21 cellular contexts compared by ENCODE assay signal in genomic region chr5:178465861-178466288, GRCh38.
DNase-seq lines count a peak whose midpoint lies in the region; ATAC-seq and TF ChIP-seq lines count a peak whose summit lies in the region.
"Had no signal": no experiment of that assay in that cellular context is flagged by ENCODE, and none has a peak within 500 bp of the region (broad histone marks: within the 10 kb centered on the region; RNA-seq: fewer than 3 reads in every experiment).

No MANE protein-coding gene starts in this region.

- no peak overlapping the region for H3K9ac ChIP-seq in neuronal stem cell (ENCODE audit: low read depth, low read length, poor library complexity)

- no peak overlapping the region for H3K4me3 ChIP-seq in Caco-2 (ENCODE audit: low read depth, low read length)
- H3K4me3 ChIP-seq in HL-60 (replicated peaks; ENCODE audit: insufficient read depth, low read length) = no peak overlapping the region
- H3K4me3 ChIP-seq in neuronal stem cell (ENCODE audit: low read length in 2 of 2) = no peak overlapping the region

- H4K91ac ChIP-seq in neuronal stem cell (ENCODE audit: low read depth, low read length, poor library complexity) = no peak overlapping the region

- H3K14ac ChIP-seq in neuronal stem cell (ENCODE audit: low read length) = no peak overlapping the region

- CTCF ChIA-PET in Caco-2 (lab: Charles Lee) = no interaction called here

- TF ChIP-seq CTCF in Caco-2 (IDR thresholded peaks at IDR 0.05; ENCODE audit: insufficient read depth in 1 of 2, low read depth in 1 of 2, low read length in 1 of 2, severe bottlenecking in 1 of 2, unreplicated experiment in 1 of 2) (no peak), HL-60 (IDR thresholded peaks at IDR 0.05; ENCODE audit: insufficient read depth, low read length) (no peak)

- H3K18ac ChIP-seq in neuronal stem cell (ENCODE audit: low read length) = peak overlapping the region; percentile 27

- no peak overlapping the region for H4K8ac ChIP-seq in neuronal stem cell (ENCODE audit: low read depth, low read length)

- DNase-seq in Caco-2 (no peak), HL-60 (ENCODE audit: low read depth in 1 of 2, low spot score in 1 of 2) (no peak), ecto neural progenitor cell (ENCODE audit: low spot score) (peak; percentile 14), neuronal stem cell (ENCODE audit: low spot score) (no peak), cerebellar cortex (ENCODE audit: low spot score) (no peak)
- DNase-seq: BE2C; CD4-positive, CD25-positive, alpha-beta regulatory T cell; COR-L47; DMS 273 treated with DMSO at 0.1 percent for 48 hours; HCEC 1CT; Kasumi-1; NCI-H1417; NCI-H187; NCI-H2107; NCI-H446 treated with DMSO at 0.1 percent for 48 hours; NCI-H526 treated with DMSO at 0.1 percent for 48 hours; OCI-M1; Right ventricle myocardium superior had no signal

- H3K9me3 ChIP-seq in Caco-2 (no peaks in the 10 kb centered on the region), neuronal stem cell (replicated peaks in 1 of 2; ENCODE audit: control insufficient read depth in 2 of 2, insufficient read depth in 1 of 2, low read depth in 1 of 2, low read length in 2 of 2) (peaks cover 0 to 3% of the 10 kb centered on the region in 2 donors)
- H3K9me3 ChIP-seq: BE2C had no signal

- no peak overlapping the region for H2BK5ac ChIP-seq in neuronal stem cell (ENCODE audit: low read length)

- no peaks in the 10 kb centered on the region for H3K79me1 ChIP-seq in neuronal stem cell (ENCODE audit: low read depth, low read length)

- H3K27ac ChIP-seq in HL-60 (replicated peaks) (peak overlapping the region; percentile 82), neuronal stem cell (replicated peaks; ENCODE audit: low read length) (no peak overlapping the region)

- H3K4me1 Mint-ChIP-seq in Caco-2 (ENCODE audit: low read depth, unreplicated experiment) = peaks cover 22% of the 10 kb centered on the region
- H3K4me1 Mint-ChIP-seq: CD4-positive, CD25-positive, alpha-beta regulatory T cell had no signal

- H3K4me2 ChIP-seq in neuronal stem cell (ENCODE audit: insufficient read depth, low read length, poor library complexity, severe bottlenecking) = no peak overlapping the region

- H2BK12ac ChIP-seq in neuronal stem cell (ENCODE audit: low read length) = peak overlapping the region; percentile 34

- H3K27me3 ChIP-seq in Caco-2 (replicated peaks; ENCODE audit: control insufficient read depth, insufficient read depth, low read length) = no peaks in the 10 kb centered on the region
- no peaks in the 10 kb centered on the region for H3K27me3 ChIP-seq in HL-60 (ENCODE audit: insufficient read depth, poor library complexity, severe bottlenecking)
- no peaks in the 10 kb centered on the region for H3K27me3 ChIP-seq in neuronal stem cell (ENCODE audit: control insufficient read depth in 3 of 3, insufficient read depth in 3 of 3, low read depth in 1 of 3, low read length in 3 of 3)
- H3K27me3 ChIP-seq: BE2C had no signal

- H2BK15ac ChIP-seq in neuronal stem cell (ENCODE audit: low read length) = no peak overlapping the region

- ATAC-seq in GM21723 (IDR thresholded peaks at IDR 0.05; ENCODE audit: unreplicated experiment) (no peak), HG02981 (IDR thresholded peaks at IDR 0.05; ENCODE audit: unreplicated experiment) (no peak), HG02642 (IDR thresholded peaks at IDR 0.05; ENCODE audit: poor library complexity, unreplicated experiment) (no peak)

- no peak overlapping the region for H3K23ac ChIP-seq in neuronal stem cell (ENCODE audit: low read depth, low read length, poor library complexity)

- POLR2A ChIA-PET in Caco-2 (lab: Charles Lee) = no interaction called here

- BruUV-seq in Caco-2 (replicated peaks; lab: Mats Ljungman, UMichigan) = no TSS peak

- no peaks in the 10 kb centered on the region for H3K36me3 ChIP-seq in Caco-2 (ENCODE audit: control insufficient read depth, insufficient read depth, low read length)
- no peaks in the 10 kb centered on the region for H3K36me3 ChIP-seq in neuronal stem cell (replicated peaks in 1 of 2; ENCODE audit: control insufficient read depth in 2 of 2, insufficient read depth in 2 of 2, low read length in 2 of 2)
- H3K36me3 ChIP-seq: BE2C had no signal

- H3K4me1 ChIP-seq in Caco-2 (peaks cover 7% of the 10 kb centered on the region; the same call in 1 of the 2 replicates), neuronal stem cell (ENCODE audit: control insufficient read depth in 2 of 2, insufficient read depth in 1 of 2, low read depth in 1 of 2, low read length in 2 of 2) (peaks cover 12 to 24% of the 10 kb centered on the region in 2 donors)

- no peaks in the 10 kb centered on the region for H3K27me3 Mint-ChIP-seq in Caco-2 (ENCODE audit: insufficient read depth, unreplicated experiment)
- H3K27me3 Mint-ChIP-seq: CD4-positive, CD25-positive, alpha-beta regulatory T cell had no signal

- no peak overlapping the region for H2AFZ ChIP-seq in neuronal stem cell (ENCODE audit: low read length)

- H3K4me3 Mint-ChIP-seq in Caco-2 (ENCODE audit: unreplicated experiment) = no peak overlapping the region
- H3K4me3 Mint-ChIP-seq: CD4-positive, CD25-positive, alpha-beta regulatory T cell had no signal

- peak overlapping the region; percentile 30 for H3K27ac Mint-ChIP-seq in Caco-2 (ENCODE audit: unreplicated experiment)
- H3K27ac Mint-ChIP-seq: CD4-positive, CD25-positive, alpha-beta regulatory T cell had no signal

- no peak overlapping the region for H2BK120ac ChIP-seq in neuronal stem cell (ENCODE audit: low read depth, low read length)

- no peak overlapping the region for H2AK5ac ChIP-seq in neuronal stem cell (ENCODE audit: low read depth, low read length)

- WGBS in neuronal stem cell (ENCODE audit: extremely low coverage in 2 of 2, insufficient read length in 2 of 2, insufficient replicate concordance in 1 of 2), 2 donors = no CpG with 5 or more reads among the region's 16 CpGs

- no peak overlapping the region for H3K4ac ChIP-seq in neuronal stem cell (ENCODE audit: low read length)

- H3K9me3 Mint-ChIP-seq in Caco-2 (ENCODE audit: unreplicated experiment) = no peaks in the 10 kb centered on the region
- H3K9me3 Mint-ChIP-seq: CD4-positive, CD25-positive, alpha-beta regulatory T cell had no signal

- intact Hi-C loops in Caco-2 (cut with micrococcal nuclease; ENCODE audit: unreplicated experiment) = no loop called here

- H3K36me3 Mint-ChIP-seq in Caco-2 (ENCODE audit: insufficient read depth, unreplicated experiment) = no peaks in the 10 kb centered on the region
- H3K36me3 Mint-ChIP-seq: CD4-positive, CD25-positive, alpha-beta regulatory T cell had no signal
